ENCODE assay signal across 20 cellular contexts in genomic region chr11:109512680-109513079, GRCh38.
A peak's percentile ranks its signal among the peaks of the same experiment; 100 is the strongest.
DNase-seq lines count a peak whose midpoint lies in the region; ATAC-seq and TF ChIP-seq lines count a peak whose summit lies in the region.
"Had no signal": no experiment of that assay in that cellular context is flagged by ENCODE, and none has a peak within 500 bp of the region (broad histone marks: within the 10 kb centered on the region; RNA-seq: fewer than 3 reads in every experiment).

No MANE protein-coding gene starts in this region.

- peaks cover 15% of the 10 kb centered on the region for H3K4me1 Mint-ChIP-seq in osteocyte (ENCODE audit: unreplicated experiment)
- H3K4me1 Mint-ChIP-seq: H9; stimulated activated effector memory CD8-positive, alpha-beta T cell treated with anti-CD3 and anti-CD28 coated beads, Interleukin-12 subunit alpha, Interleukin-12 subunit beta, amount 100 ng/mL, for 72 hours had no signal

- H3K4me3 ChIP-seq in BLaER1 (no peak overlapping the region), Karpas-422 (ENCODE audit: low read length) (no peak overlapping the region), heart left ventricle (no peak overlapping the region), gastrocnemius medialis (no peak overlapping the region)
- H3K4me3 ChIP-seq: breast epithelium, thoracic aorta had no signal

- H3K9ac ChIP-seq in BLaER1, result no peak overlapping the region
- H3K9ac ChIP-seq in Karpas-422 (ENCODE audit: low read length), result no peak overlapping the region

- H3K27me3 Mint-ChIP-seq in osteocyte (ENCODE audit: unreplicated experiment), result no peaks in the 10 kb centered on the region

- 46 to 68% (median 55%) methylated on average over 2 of the region's 2 CpGs for WGBS in heart left ventricle, 4 donors

- in situ Hi-C loops in gastrocnemius medialis (cut with MboI; ENCODE audit: low sequenced_read_pairs in 4 of 4), result no loop called here

- no peak overlapping the region for H3K27ac Mint-ChIP-seq in osteocyte (ENCODE audit: unreplicated experiment)
- H3K27ac Mint-ChIP-seq: activated T-helper 1 cell treated with anti-CD3 and anti-CD28 coated beads, Interleukin-12 subunit alpha, Interleukin-12 subunit beta, Interleukin-2, Interleukin-4 antibody, amounts not matched to agents 30 ng/mL and 10 ng/mL and 1 ng/mL, durations not matched to agents 14 hours and 24 hours and 36 hours; H9; stimulated activated effector memory CD8-positive, alpha-beta T cell treated with anti-CD3 and anti-CD28 coated beads, Interleukin-12 subunit alpha, Interleukin-12 subunit beta, amount 100 ng/mL, for 72 hours had no signal

- H3K9me3 Mint-ChIP-seq in osteocyte (ENCODE audit: unreplicated experiment), result peaks cover 3% of the 10 kb centered on the region
- H3K9me3 Mint-ChIP-seq: activated T-helper 1 cell treated with anti-CD3 and anti-CD28 coated beads, Interleukin-12 subunit alpha, Interleukin-12 subunit beta, Interleukin-2, Interleukin-4 antibody, amounts not matched to agents 30 ng/mL and 10 ng/mL and 1 ng/mL, durations not matched to agents 14 hours and 24 hours and 36 hours; H9 had no signal

- H3K4me2 ChIP-seq in BLaER1, result peak overlapping the region; percentile 31; the same call in 1 of the 2 replicates
- no peak overlapping the region for H3K4me2 ChIP-seq in Karpas-422 (ENCODE audit: low read depth, low read length, poor library complexity, severe bottlenecking)

- H3K27ac ChIP-seq in BLaER1, result no peak overlapping the region
- no peak overlapping the region for H3K27ac ChIP-seq in Karpas-422 (ENCODE audit: low read length)
- H3K27ac ChIP-seq in heart left ventricle, result no peak overlapping the region
- H3K27ac ChIP-seq in gastrocnemius medialis, result no peak overlapping the region
- H3K27ac ChIP-seq: breast epithelium, C4-2B, thoracic aorta had no signal

- TF ChIP-seq POLR2A in heart left ventricle (IDR thresholded peaks at IDR 0.05) (no peak), gastrocnemius medialis (IDR thresholded peaks at IDR 0.05) (no peak)

- H3K36me3 ChIP-seq in BLaER1 (no peaks in the 10 kb centered on the region), Karpas-422 (ENCODE audit: insufficient read depth, low read length) (no peaks in the 10 kb centered on the region), heart left ventricle (no peaks in the 10 kb centered on the region), gastrocnemius medialis (no peaks in the 10 kb centered on the region)
- H3K36me3 ChIP-seq: breast epithelium, thoracic aorta had no signal

- DNase-seq in Karpas-422 (peak; percentile 47), SKM-1 treated with dmso at 0.1 percent for 144 hours (lab: John Stamatoyannopoulos, UW; ENCODE audit: unreplicated experiment) (peak; percentile 12), heart left ventricle (no peak), LoVo (ENCODE audit: low spot score) (no peak), osteocyte (ENCODE audit: extremely low spot score, unreplicated experiment) (no peak), gastrocnemius medialis (no peak)
- DNase-seq: H9, NCI-H1048, NCI-H2107, NCI-H748 treated with DMSO at 0.1 percent for 48 hours, T1000 had no signal

- intact Hi-C loops in heart left ventricle (cut with DNase I) (no loop called here), gastrocnemius medialis (cut with DNase I; ENCODE audit: low total_unique reads) (no loop called here)

- H3K9me2 ChIP-seq in Karpas-422 (replicated peaks; ENCODE audit: insufficient read depth, low read length), result 0 out of 2 replicates have a peak, but pooled peaks cover 6% of the 10 kb centered on the region

- ATAC-seq in HG02798 (IDR thresholded peaks at IDR 0.05; ENCODE audit: poor library complexity, unreplicated experiment), result peak; percentile 51
- no peak for ATAC-seq in heart left ventricle
- ATAC-seq in gastrocnemius medialis, result no peak
- ATAC-seq: activated CD4-positive, CD25-positive, alpha-beta regulatory T cell treated with anti-CD3 and anti-CD28 coated beads, Interleukin-2, amount 50 U/mL, for 24 hours; left lobe of liver; stimulated activated effector memory CD8-positive, alpha-beta T cell treated with anti-CD3 and anti-CD28 coated beads, Interleukin-12 subunit alpha, Interleukin-12 subunit beta, amount 100 ng/mL, for 72 hours had no signal

- peaks cover 6% of the 10 kb centered on the region; the same call in 1 of the 2 replicates for H3K4me1 ChIP-seq in BLaER1
- no peaks in the 10 kb centered on the region for H3K4me1 ChIP-seq in Karpas-422 (ENCODE audit: low read length)
- H3K4me1 ChIP-seq in heart left ventricle, result no peaks in the 10 kb centered on the region
- no peaks in the 10 kb centered on the region for H3K4me1 ChIP-seq in gastrocnemius medialis
- H3K4me1 ChIP-seq: breast epithelium had no signal

- H3K79me2 ChIP-seq in Karpas-422 (ENCODE audit: low read length), result no peaks in the 10 kb centered on the region

- no peaks in the 10 kb centered on the region for H3K36me3 Mint-ChIP-seq in osteocyte (ENCODE audit: unreplicated experiment)
- H3K36me3 Mint-ChIP-seq: stimulated activated effector memory CD8-positive, alpha-beta T cell treated with anti-CD3 and anti-CD28 coated beads, Interleukin-12 subunit alpha, Interleukin-12 subunit beta, amount 100 ng/mL, for 72 hours had no signal

- TF ChIP-seq CTCF in heart left ventricle (IDR thresholded peaks at IDR 0.05), result no peak
- no peak for TF ChIP-seq CTCF in osteocyte (IDR thresholded peaks at IDR 0.05)
- no peak for TF ChIP-seq CTCF in gastrocnemius medialis (IDR thresholded peaks at IDR 0.05 in 4 of 5, conservative IDR thresholded peaks at IDR 0.05 in 1 of 5)

- H3K9me3 ChIP-seq in BLaER1 (no peaks in the 10 kb centered on the region), Karpas-422 (ENCODE audit: low read length) (no peaks in the 10 kb centered on the region), heart left ventricle (no peaks in the 10 kb centered on the region), gastrocnemius medialis (no peaks in the 10 kb centered on the region)
- H3K9me3 ChIP-seq: breast epithelium, thoracic aorta had no signal

- H3K4me3 Mint-ChIP-seq in osteocyte (ENCODE audit: unreplicated experiment), result no peak overlapping the region
- H3K4me3 Mint-ChIP-seq: activated T-helper 1 cell treated with anti-CD3 and anti-CD28 coated beads, Interleukin-12 subunit alpha, Interleukin-12 subunit beta, Interleukin-2, Interleukin-4 antibody, amounts not matched to agents 30 ng/mL and 10 ng/mL and 1 ng/mL, durations not matched to agents 14 hours and 24 hours and 36 hours; H9; stimulated activated effector memory CD8-positive, alpha-beta T cell treated with anti-CD3 and anti-CD28 coated beads, Interleukin-12 subunit alpha, Interleukin-12 subunit beta, amount 100 ng/mL, for 72 hours had no signal

- H3K27me3 ChIP-seq in BLaER1 (no peaks in the 10 kb centered on the region), Karpas-422 (ENCODE audit: low read length) (no peaks in the 10 kb centered on the region), heart left ventricle (no peaks in the 10 kb centered on the region), gastrocnemius medialis (no peaks in the 10 kb centered on the region)
- H3K27me3 ChIP-seq: breast epithelium had no signal

- no peak overlapping the region for H2AFZ ChIP-seq in Karpas-422 (ENCODE audit: low read length)

- H4K20me1 ChIP-seq in BLaER1, result no peaks in the 10 kb centered on the region
- no peaks in the 10 kb centered on the region for H4K20me1 ChIP-seq in Karpas-422 (ENCODE audit: insufficient read depth, low read depth, low read length)

Comparison
In these comparisons a context has a peak if more than half of its experiments do, and no peak if none do; other contexts are left out.
1. DNase-seq: peak in Karpas-422 (single experiment) and SKM-1 treated with dmso at 0.1 percent for 144 hours (single experiment); none in heart left ventricle (0 of 5), LoVo (single experiment), osteocyte (single experiment) and gastrocnemius medialis (0 of 2).